Comparison of ENCODE assay signal across 8 cellular contexts in the genomic region with DNA sequence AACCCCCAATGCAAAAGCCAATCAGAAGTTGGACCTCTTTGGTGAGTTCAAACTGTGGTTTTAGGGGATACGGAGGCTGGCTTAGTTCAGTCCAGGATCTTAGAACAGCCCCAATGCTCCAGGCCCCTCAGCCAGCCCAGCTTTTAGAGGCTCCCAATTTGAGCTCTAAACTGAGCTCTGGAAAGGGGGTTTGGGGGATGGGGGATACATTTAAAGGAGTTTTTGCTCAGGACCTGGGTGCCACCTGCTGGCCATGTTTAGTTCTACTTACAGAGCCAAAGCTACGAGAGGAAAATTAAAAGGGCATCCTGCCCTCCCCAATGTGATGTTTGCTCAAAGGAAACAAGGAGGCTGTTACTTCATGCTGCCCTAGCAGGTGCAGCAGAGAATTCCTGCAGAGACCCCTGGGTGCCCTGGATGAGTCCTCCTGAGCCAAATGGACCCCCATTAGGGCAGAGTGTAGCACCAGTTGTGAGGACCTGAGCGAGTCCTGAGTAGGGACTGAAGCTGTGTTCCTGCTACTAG. TPM values are rescaled to one million over a fixed set of nuclear protein-coding genes. Genes with fewer than 3 reads are reported as not detected.
DNase-seq lines count a peak whose midpoint lies in the region; ATAC-seq, FAIRE-seq and TF ChIP-seq lines count a peak whose summit lies in the region.

No MANE protein-coding gene starts in this region.

- no peak overlapping the region for H3K9ac ChIP-seq in GM12878 (ENCODE audit: control insufficient read depth, insufficient read depth, low read length)

- H3K79me2 ChIP-seq in GM12878 (ENCODE audit: control insufficient read depth, insufficient read depth, low read length): no peaks in the 10 kb centered on the region

- H3K4me3 ChIP-seq in GM12878: no peak overlapping the region

- H3K27ac ChIP-seq in GM12878 (ENCODE audit: control insufficient read depth, insufficient read depth): no peak overlapping the region

- intact Hi-C loops in GM12878 (cut with micrococcal nuclease; ENCODE audit: unreplicated experiment): loop anchor here (1.0 to 10.0 kb wide), 2 partner anchors 56 to 172 kb away; partner anchors contain the start of gene DPYSL5

- WGBS in GM12878 (ENCODE audit: insufficient coverage, insufficient replicate concordance, low lambda C conversion rate, missing lambda C conversion rate): 52% methylated on average over 3 of the region's 3 CpGs

- FAIRE-seq in GM12878 (lab: Jason Lieb, UNC): peak; percentile 61

- H3K4me1 ChIP-seq in GM12878 (ENCODE audit: control insufficient read depth, insufficient read depth, low read length): no peaks in the 10 kb centered on the region

- POLR2A ChIA-PET in GM12878 (lab: Charles Lee): interaction anchor here (0.5 to 0.6 kb wide), 4 partner anchors 10 to 262 kb away, joined by 3 to 7 read pairs (median 4); no protein-coding TSS in a partner anchor

- TF ChIP-seq CTCF in GM12878 (IDR thresholded peaks at IDR 0.05 in 2 of 3, conservative IDR thresholded peaks at IDR 0.05 in 1 of 3; ENCODE audit: control insufficient read depth in 2 of 3, extremely low read depth in 1 of 3, insufficient read depth in 1 of 3, low read depth in 3 of 3, low read length in 3 of 3): peak; percentile 58 to 66 (median 58)

- TF ChIP-seq POLR2A in GM12878 (IDR thresholded peaks at IDR 0.05; ENCODE audit: low read depth, low read length): no peak

- no peaks in the 10 kb centered on the region; a peak in 1 of 4 replicates for H3K36me3 ChIP-seq in GM12878 (ENCODE audit: control insufficient read depth in 2 of 2, insufficient read depth in 2 of 2, low read length in 1 of 2)

- H4K20me1 ChIP-seq in GM12878 (ENCODE audit: control insufficient read depth, insufficient read depth): no peaks in the 10 kb centered on the region

- SMC1A ChIA-PET in GM12878 (lab: Charles Lee; ENCODE audit: uncharacterized antibody, unreplicated experiment): interaction anchor here (0.9 to 4.3 kb wide), 10 partner anchors 9 to 171 kb away, joined by 3 to 61 read pairs (median 4); partner anchors contain the start of gene AGBL5

- no peaks in the 10 kb centered on the region for H3K9me3 ChIP-seq in GM12878 (replicated peaks; ENCODE audit: control insufficient read depth, insufficient read depth, low read length)

- peak; percentile 74 for TF ChIP-seq RAD21 in GM12878 (IDR thresholded peaks at IDR 0.05; ENCODE audit: insufficient read depth, low read depth, low read length)

- TF ChIP-seq EP300 in GM12878 (IDR thresholded peaks at IDR 0.05; ENCODE audit: borderline replicate concordance in 1 of 2, control insufficient read depth in 1 of 2, low read depth in 2 of 2, low read length in 2 of 2): no peak

- in situ Hi-C loops in GM12878 (cut with MboI): no loop called here

- peak; percentile 77 for ATAC-seq in GM12878
- no peak for ATAC-seq in GM18517 (IDR thresholded peaks at IDR 0.05; ENCODE audit: unreplicated experiment)
- no peak for ATAC-seq in HG03025 (IDR thresholded peaks at IDR 0.05; ENCODE audit: low FRiP score, unreplicated experiment)

- RAD21 ChIA-PET in GM12878 (lab: Charles Lee; ENCODE audit: unreplicated experiment): interaction anchor here (0.6 to 2.9 kb wide), 6 partner anchors 51 to 263 kb away, joined by 3 to 34 read pairs (median 4); no protein-coding TSS in a partner anchor

- no peak overlapping the region for H2AFZ ChIP-seq in GM12878 (ENCODE audit: control insufficient read depth, low read depth, low read length)

- H3K27me3 ChIP-seq in GM12878 (replicated peaks in 1 of 2; ENCODE audit: control insufficient read depth in 2 of 2, insufficient read depth in 2 of 2, low read length in 1 of 2): no peaks in the 10 kb centered on the region

- H3K4me2 ChIP-seq in GM12878 (ENCODE audit: control insufficient read depth, insufficient read depth): no peak overlapping the region

- BruUV-seq in GM12878 (replicated peaks; lab: Mats Ljungman, UMichigan): no TSS peak

- CTCF ChIA-PET in GM12878 (lab: Yijun Ruan, JAX): interaction anchor here (0.6 to 9.9 kb wide), 26 partner anchors 9 to 285 kb away, joined by 3 to 153 read pairs (median 4); partner anchors contain the start of genes KHK and MAPRE3

- DNase-seq in GM03348 (ENCODE audit: low spot score) (peak; percentile 81), MV-4-11 (lab: John Stamatoyannopoulos, UW) (peak; percentile 34), SKM-1 treated with dmso at 0.1 percent for 144 hours (lab: John Stamatoyannopoulos, UW; ENCODE audit: unreplicated experiment) (peak; percentile 56), GM12878 (ENCODE audit: low read depth, low spot score) (no peak), hypothalamus (lab: John Stamatoyannopoulos, UW) (peak in 29 of 51 donors; percentile 5 to 69 (median 27))
- DNase-seq in stimulated activated CD4-positive, alpha-beta T cell treated with anti-CD3 and anti-CD28 coated beads, Interleukin-12 subunit alpha, Interleukin-12 subunit beta, amount 100 ng/mL, for 48 hours (ENCODE audit: low read depth in 2 of 3, low spot score in 1 of 3): peak; percentile 25 to 35 (median 29)

RNA-seq across cellular contexts. Expression of gene TMEM214, which starts 15.9 kb away (rescaled TPM):
- total RNA-seq in GM12878 (2013; cell fraction: nucleolus; rRNA removed): 151 and 159 TPM in 2 replicates
- total RNA-seq in GM12878 (2014; rRNA removed) (21.9 and 25.8 TPM in 2 replicates), GM12878 (2014; rRNA removed; fragmentation: Illumina TruSeq; extraction: Trizol) (26.3 and 28.9 TPM in 2 replicates), GM12878 (2021) (75.4 and 79.2 TPM in 2 replicates)
- 51.4 TPM for polyA plus RNA-seq in GM12878 (2011; ENCODE audit: low read depth)
- polyA plus RNA-seq in GM12878 (2011; rRNA removed) (21.8 and 43.2 TPM in 2 replicates), GM12878 (2014; fragmentation: Illumina TruSeq; extraction: Trizol) (60.1 and 64.3 TPM in 2 replicates), GM12878 (2014; fragmentation: Nextera tagmentation; extraction: Ambion mirVana) (10 to 100 TPM; 10.4 to 17.6 TPM), GM12878 (2014; rRNA removed) (46.8 and 56.2 TPM in 2 replicates), GM12878 (2016; fragmentation: Nextera tagmentation; extraction: Ambion mirVana) (10 to 100 TPM; 52.5 to 56.0 TPM)
- 78.8 and 90.1 TPM in 2 replicates for polyA plus RNA-seq in GM12878 (2011; cell fraction: cytosol; rRNA removed)
- polyA plus RNA-seq in GM12878 (2011; cell fraction: nucleus; rRNA removed): 213 and 313 TPM in 2 replicates
- 66.8 and 72.8 TPM in 2 replicates for polyA plus RNA-seq in GM12878 (2012)
- polyA minus RNA-seq in GM12878 (2011; rRNA and poly(A)+ RNA removed): 83.3 and 151 TPM in 2 replicates
- polyA minus RNA-seq in GM12878 (2011; cell fraction: cytosol; rRNA and poly(A)+ RNA removed): 40.1 and 40.5 TPM in 2 replicates
- 99.1 and 142 TPM in 2 replicates for polyA minus RNA-seq in GM12878 (2011; cell fraction: nucleus; rRNA and poly(A)+ RNA removed)

RNA-seq across cellular contexts. Expression of gene AGBL5, which starts 34.6 kb away (rescaled TPM):
- total RNA-seq in GM12878 (2013; cell fraction: nucleolus; rRNA removed): 17.2 and 18.0 TPM in 2 replicates
- total RNA-seq in GM12878 (2014; rRNA removed) (15.2 and 15.4 TPM in 2 replicates), GM12878 (2014; rRNA removed; fragmentation: Illumina TruSeq; extraction: Trizol) (14.0 and 14.1 TPM in 2 replicates), GM12878 (2021) (19.5 and 23.7 TPM in 2 replicates)
- 9.1 TPM for polyA plus RNA-seq in GM12878 (2011; ENCODE audit: low read depth)
- polyA plus RNA-seq in GM12878 (2011; rRNA removed) (24.9 and 28.5 TPM in 2 replicates), GM12878 (2014; fragmentation: Illumina TruSeq; extraction: Trizol) (20.7 and 23.9 TPM in 2 replicates), GM12878 (2014; fragmentation: Nextera tagmentation; extraction: Ambion mirVana) (1 to 10 TPM; 1.9 to 3.2 TPM), GM12878 (2014; rRNA removed) (13.9 and 18.5 TPM in 2 replicates), GM12878 (2016; fragmentation: Nextera tagmentation; extraction: Ambion mirVana) (10 to 100 TPM; 26.0 TPM)
- 35.3 and 36.2 TPM in 2 replicates for polyA plus RNA-seq in GM12878 (2011; cell fraction: cytosol; rRNA removed)
- 31.1 and 32.2 TPM in 2 replicates for polyA plus RNA-seq in GM12878 (2011; cell fraction: nucleus; rRNA removed)
- polyA plus RNA-seq in GM12878 (2012): 14.8 and 15.1 TPM in 2 replicates
- 24.9 and 43.0 TPM in 2 replicates for polyA minus RNA-seq in GM12878 (2011; rRNA and poly(A)+ RNA removed)
- 11.8 and 14.3 TPM in 2 replicates for polyA minus RNA-seq in GM12878 (2011; cell fraction: cytosol; rRNA and poly(A)+ RNA removed)
- polyA minus RNA-seq in GM12878 (2011; cell fraction: nucleus; rRNA and poly(A)+ RNA removed): 15.0 and 17.7 TPM in 2 replicates

RNA-seq across cellular contexts. Expression of gene MAPRE3, which starts 46.4 kb away (rescaled TPM):
- 5.7 and 7.7 TPM in 2 replicates for total RNA-seq in GM12878 (2013; cell fraction: nucleolus; rRNA removed)
- 0.16 and 0.73 TPM in 2 replicates for total RNA-seq in GM12878 (2014; rRNA removed)
- 0.27 and 0.32 TPM in 2 replicates for total RNA-seq in GM12878 (2014; rRNA removed; fragmentation: Illumina TruSeq; extraction: Trizol)
- 0.61 and 0.67 TPM in 2 replicates for total RNA-seq in GM12878 (2021)
- 1.3 TPM for polyA plus RNA-seq in GM12878 (2011; ENCODE audit: low read depth)
- polyA plus RNA-seq in GM12878 (2011; rRNA removed): 0.75 and 0.86 TPM in 2 replicates
- polyA plus RNA-seq in GM12878 (2011; cell fraction: cytosol; rRNA removed): 0.67 and 0.75 TPM in 2 replicates
- 6.5 and 6.6 TPM in 2 replicates for polyA plus RNA-seq in GM12878 (2011; cell fraction: nucleus; rRNA removed)
- 2.5 and 3.0 TPM in 2 replicates for polyA plus RNA-seq in GM12878 (2012)
- 0.35 and 0.81 TPM in 2 replicates for polyA plus RNA-seq in GM12878 (2014; fragmentation: Illumina TruSeq; extraction: Trizol)
- polyA plus RNA-seq in GM12878 (2014; fragmentation: Nextera tagmentation; extraction: Ambion mirVana): under 1 TPM in 1 of 2 experiments, not detected in 1; 0.03 TPM
- 1.3 and 1.4 TPM in 2 replicates for polyA plus RNA-seq in GM12878 (2014; rRNA removed)
- 1 to 10 TPM in 1 of 2 experiments, under 1 TPM in 1; 0.66 to 1.1 TPM for polyA plus RNA-seq in GM12878 (2016; fragmentation: Nextera tagmentation; extraction: Ambion mirVana)
- 0.51 and 0.52 TPM in 2 replicates for polyA minus RNA-seq in GM12878 (2011; rRNA and poly(A)+ RNA removed)
- 0.80 and 1.6 TPM in 2 replicates for polyA minus RNA-seq in GM12878 (2011; cell fraction: cytosol; rRNA and poly(A)+ RNA removed)
- polyA minus RNA-seq in GM12878 (2011; cell fraction: nucleus; rRNA and poly(A)+ RNA removed): 0.36 and 0.96 TPM in 2 replicates

RNA-seq across cellular contexts. Expression of gene OST4, which starts 54.6 kb away (rescaled TPM):
- 58.6 and 59.4 TPM in 2 replicates for total RNA-seq in GM12878 (2013; cell fraction: nucleolus; rRNA removed)
- total RNA-seq in GM12878 (2014; rRNA removed) (340 and 392 TPM in 2 replicates), GM12878 (2014; rRNA removed; fragmentation: Illumina TruSeq; extraction: Trizol) (403 TPM in 2 replicates), GM12878 (2021) (270 and 278 TPM in 2 replicates)
- 326 TPM for polyA plus RNA-seq in GM12878 (2011; ENCODE audit: low read depth)
- polyA plus RNA-seq in GM12878 (2011; rRNA removed) (316 and 381 TPM in 2 replicates), GM12878 (2014; fragmentation: Illumina TruSeq; extraction: Trizol) (406 and 566 TPM in 2 replicates), GM12878 (2014; fragmentation: Nextera tagmentation; extraction: Ambion mirVana) (1,000 to 10,000 TPM; 1,505 to 1,543 TPM), GM12878 (2014; rRNA removed) (418 and 479 TPM in 2 replicates), GM12878 (2016; fragmentation: Nextera tagmentation; extraction: Ambion mirVana) (100 to 1,000 TPM; 786 to 858 TPM)
- polyA plus RNA-seq in GM12878 (2011; cell fraction: cytosol; rRNA removed): 604 and 833 TPM in 2 replicates
- polyA plus RNA-seq in GM12878 (2011; cell fraction: nucleus; rRNA removed): 244 and 362 TPM in 2 replicates
- polyA plus RNA-seq in GM12878 (2012): 531 and 635 TPM in 2 replicates
- 311 and 352 TPM in 2 replicates for polyA minus RNA-seq in GM12878 (2011; rRNA and poly(A)+ RNA removed)
- 287 and 325 TPM in 2 replicates for polyA minus RNA-seq in GM12878 (2011; cell fraction: cytosol; rRNA and poly(A)+ RNA removed)
- polyA minus RNA-seq in GM12878 (2011; cell fraction: nucleus; rRNA and poly(A)+ RNA removed): 66.0 and 76.3 TPM in 2 replicates
